Comparison of ENCODE assay signal across 30 cellular contexts in genomic region chr20:62566771-62567170, GRCh38.
"Had no signal": no experiment of that assay in that cellular context is flagged by ENCODE, and none has a peak within 500 bp of the region (broad histone marks: within the 10 kb centered on the region; RNA-seq: fewer than 3 reads in every experiment).

No MANE protein-coding gene starts in this region.

- H3K4me3 ChIP-seq: MG63, PC-9, SJSA1 had no signal

- FAIRE-seq: RCC 7860, TTC549 had no signal

- H3K36me3 ChIP-seq: MG63, SJSA1 had no signal

- H3K27me3 ChIP-seq: MG63 had no signal

- H3K27ac ChIP-seq: PC-9, RWPE1, SJSA1 had no signal

- H3K9ac ChIP-seq: SK-N-SH had no signal

- DNase-seq: activated B cell treated with CpG ODN at 0.5 μM for 24 hours; activated CD4-positive, alpha-beta memory T cell treated with anti-CD3 and anti-CD28 coated beads for 36 hours; activated CD4-positive, alpha-beta T cell treated with anti-CD3 and anti-CD28 coated beads for 4 hours; activated CD4-positive, alpha-beta T cell treated with anti-CD3 and anti-CD28 coated beads, Interleukin-2, amount 50 U/mL, for 1 hour; activated CD4-positive, CD25-positive, alpha-beta regulatory T cell treated with anti-CD3 and anti-CD28 coated beads, Interleukin-2, amount 50 U/mL, for 72 hours; activated CD8-positive, alpha-beta memory T cell treated with anti-CD3 and anti-CD28 coated beads, Interleukin-2, amount 50 U/mL, for 48 hours; activated effector memory CD4-positive, alpha-beta T cell treated with Interleukin-2 at 50 U/mL for 16 hours; activated naive CD4-positive, alpha-beta T cell treated with anti-CD3 and anti-CD28 coated beads, Interleukin-2, amount 10 ng/mL, durations not matched to agents 7 days and 5 days; activated naive CD8-positive, alpha-beta T cell treated with anti-CD3 and anti-CD28 coated beads, Interleukin-2, amount 50 U/mL, for 24 hours; activated T-cell treated with anti-CD3 and anti-CD28 coated beads, Interleukin-2, amount 50 U/mL, for 48 hours; anterior cingulate cortex; Karpas-422; KBM-7; MG63; NCI-H1048; NCI-H1105 treated with DMSO at 0.1 percent for 48 hours; NCI-H1436; NCI-H1694; NCI-H1930; NCI-H2081 treated with DMSO at 0.1 percent for 48 hours; NCI-H226; NCI-H446 treated with DMSO at 0.1 percent for 48 hours; NCI-H82; NK-92 treated with Interleukin-12 subunit alpha and Interleukin-12 subunit beta, amount 100 ng/mL, for 24 hours; PC-9; SK-N-SH had no signal

- ATAC-seq: activated naive CD8-positive, alpha-beta T cell treated with anti-CD3 and anti-CD28 coated beads, Interleukin-2, amount 50 U/mL, for 24 hours had no signal

- H3K4me1 ChIP-seq: SJSA1 had no signal

- H3K9me3 ChIP-seq: MG63, SJSA1, SK-N-SH had no signal
